10 cellular contexts compared by ENCODE assay signal in the genomic region with DNA sequence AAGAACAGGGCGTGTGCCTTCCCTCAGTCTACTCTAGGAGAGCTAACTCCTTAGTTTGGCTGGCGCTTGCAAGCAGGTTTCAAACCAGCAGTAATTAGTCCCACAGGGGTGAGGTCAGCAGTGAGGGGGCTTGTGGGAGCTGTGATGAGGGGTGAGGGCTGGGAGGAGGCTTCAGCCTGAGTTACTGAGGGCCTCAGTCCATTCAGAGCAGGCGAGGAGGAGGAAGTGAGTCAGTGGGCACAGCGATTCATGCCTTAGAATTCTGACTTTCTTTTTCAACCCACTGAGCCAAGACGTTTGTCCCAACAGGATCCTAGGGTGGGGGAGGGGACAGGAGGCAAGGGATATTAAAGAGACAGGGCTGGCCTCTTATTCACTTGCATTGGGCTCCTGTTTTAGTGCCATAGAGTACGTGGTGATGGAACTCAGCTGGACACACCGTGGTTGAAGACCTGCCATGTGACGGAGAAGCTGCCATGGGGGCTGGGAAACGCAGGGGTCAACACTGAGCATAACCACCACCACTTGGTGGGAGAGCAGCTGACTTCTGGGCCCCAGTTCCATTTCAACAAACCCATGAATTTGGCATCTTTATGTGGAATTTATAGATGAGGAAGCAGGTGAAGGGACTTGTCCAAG. TPM values are rescaled to one million over a fixed set of nuclear protein-coding genes. Genes with fewer than 3 reads are reported as not detected.
DNase-seq lines count a peak whose midpoint lies in the region; ATAC-seq and TF ChIP-seq lines count a peak whose summit lies in the region.
"Had no signal": no experiment of that assay in that cellular context is flagged by ENCODE, and none has a peak within 500 bp of the region (broad histone marks: within the 10 kb centered on the region; RNA-seq: fewer than 3 reads in every experiment).

No MANE protein-coding gene starts in this region.

- no peaks in the 10 kb centered on the region for H3K9me2 ChIP-seq in GM23338 (ENCODE audit: insufficient read depth)
- no peaks in the 10 kb centered on the region for H3K9me2 ChIP-seq in PC-3 (replicated peaks; ENCODE audit: low read length)

- H3K27me3 ChIP-seq in GM23338 (ENCODE audit: insufficient read depth) (no peaks in the 10 kb centered on the region), PC-3 (ENCODE audit: low read length) (no peaks in the 10 kb centered on the region), Caco-2 (replicated peaks; ENCODE audit: control insufficient read depth, insufficient read depth, low read length) (no peaks in the 10 kb centered on the region)
- H3K27me3 ChIP-seq: SJCRH30 had no signal

- H4K20me1 ChIP-seq in GM23338 (replicated peaks; ENCODE audit: insufficient read depth) (no peaks in the 10 kb centered on the region), PC-3 (ENCODE audit: low read length) (no peaks in the 10 kb centered on the region)

- peak overlapping the region; percentile 64 for H3K9ac ChIP-seq in PC-3 (ENCODE audit: low read length)

- H3K27me3 Mint-ChIP-seq in GM23338 (ENCODE audit: insufficient read depth, low read depth, poor library complexity) (peaks cover 18% of the 10 kb centered on the region), Caco-2 (ENCODE audit: insufficient read depth, unreplicated experiment) (no peaks in the 10 kb centered on the region)

- H3F3A ChIP-seq in GM23338 (replicated peaks; ENCODE audit: low read depth), result no peaks in the 10 kb centered on the region
- H3F3A ChIP-seq in PC-3 (ENCODE audit: low read length, unreplicated experiment), result peaks cover 21% of the 10 kb centered on the region

- H3K9me3 ChIP-seq in PC-3 (ENCODE audit: low read length) (no peaks in the 10 kb centered on the region), Caco-2 (no peaks in the 10 kb centered on the region)
- H3K9me3 ChIP-seq: SJCRH30 had no signal

- H3K9me3 Mint-ChIP-seq in GM23338 (no peaks in the 10 kb centered on the region), Caco-2 (ENCODE audit: unreplicated experiment) (no peaks in the 10 kb centered on the region)
- H3K9me3 Mint-ChIP-seq: activated T-helper 1 cell treated with anti-CD3 and anti-CD28 coated beads, Interleukin-12 subunit alpha, Interleukin-12 subunit beta, Interleukin-2, Interleukin-4 antibody, amounts not matched to agents 30 ng/mL and 10 ng/mL and 1 ng/mL, durations not matched to agents 14 hours and 24 hours and 36 hours had no signal

- POLR2A ChIA-PET in PC-3 (lab: Charles Lee; ENCODE audit: unreplicated experiment) (interaction anchor here (0.6 to 1.0 kb wide), 2 partner anchors 19 to 21 kb away, joined by 3 to 5 read pairs; no protein-coding TSS in a partner anchor), Caco-2 (lab: Charles Lee) (no interaction called here)

- H3K27ac ChIP-seq in GM23338 (ENCODE audit: low read depth) (no peak overlapping the region), PC-3 (ENCODE audit: low read length) (peak overlapping the region; percentile 89)
- H3K27ac ChIP-seq: SJCRH30 had no signal

- ATAC-seq in GM23338 (no peak), PC-3 (peak; percentile 31), HG02610 (IDR thresholded peaks at IDR 0.05; ENCODE audit: unreplicated experiment) (no peak)

- H2AFZ ChIP-seq in GM23338 (peak overlapping the region; percentile 47; the same call in 1 of the 2 replicates), PC-3 (ENCODE audit: low read length) (peak overlapping the region; percentile 32; the same call in 1 of the 2 replicates)

- H3K4me3 ChIP-seq in GM23338, result no peak overlapping the region
- H3K4me3 ChIP-seq in PC-3 (ENCODE audit: low read length), result no peak overlapping the region
- no peak overlapping the region for H3K4me3 ChIP-seq in epithelial cell of esophagus (ENCODE audit: low read length)
- H3K4me3 ChIP-seq in Caco-2 (ENCODE audit: low read depth, low read length), result no peak overlapping the region
- H3K4me3 ChIP-seq: SJCRH30 had no signal

- H3K4me3 Mint-ChIP-seq in GM23338 (no peak overlapping the region), Caco-2 (ENCODE audit: unreplicated experiment) (no peak overlapping the region)
- H3K4me3 Mint-ChIP-seq: activated T-helper 1 cell treated with anti-CD3 and anti-CD28 coated beads, Interleukin-12 subunit alpha, Interleukin-12 subunit beta, Interleukin-2, Interleukin-4 antibody, amounts not matched to agents 30 ng/mL and 10 ng/mL and 1 ng/mL, durations not matched to agents 14 hours and 24 hours and 36 hours had no signal

- no peak overlapping the region for H3K4me2 ChIP-seq in GM23338
- peak overlapping the region; percentile 65 for H3K4me2 ChIP-seq in PC-3 (ENCODE audit: low read length)

- no peaks in the 10 kb centered on the region; the same call in 2 of the 3 replicates for H3K36me3 Mint-ChIP-seq in GM23338 (ENCODE audit: low read depth)
- H3K36me3 Mint-ChIP-seq in Caco-2 (ENCODE audit: insufficient read depth, unreplicated experiment), result no peaks in the 10 kb centered on the region

- no peak overlapping the region for H3K27ac Mint-ChIP-seq in GM23338
- H3K27ac Mint-ChIP-seq in Caco-2 (ENCODE audit: unreplicated experiment), result no peak overlapping the region
- H3K27ac Mint-ChIP-seq: activated T-helper 1 cell treated with anti-CD3 and anti-CD28 coated beads, Interleukin-12 subunit alpha, Interleukin-12 subunit beta, Interleukin-2, Interleukin-4 antibody, amounts not matched to agents 30 ng/mL and 10 ng/mL and 1 ng/mL, durations not matched to agents 14 hours and 24 hours and 36 hours had no signal

- H3K36me3 ChIP-seq in GM23338 (ENCODE audit: insufficient read depth) (no peaks in the 10 kb centered on the region), PC-3 (ENCODE audit: low read depth, low read length) (no peaks in the 10 kb centered on the region), Caco-2 (ENCODE audit: control insufficient read depth, insufficient read depth, low read length) (no peaks in the 10 kb centered on the region)
- H3K36me3 ChIP-seq: SJCRH30 had no signal

- intact Hi-C loops in PC-3 (cut with micrococcal nuclease) (no loop called here), posterior vena cava (cut with DNase I) (no loop called here), Caco-2 (cut with micrococcal nuclease; ENCODE audit: unreplicated experiment) (no loop called here)

- TF ChIP-seq CTCF in GM23338 (conservative IDR thresholded peaks at IDR 0.05; ENCODE audit: low read depth in 2 of 2) (no peak), PC-3 (conservative IDR thresholded peaks at IDR 0.05; ENCODE audit: low read depth, low read length) (no peak), epithelial cell of esophagus (IDR thresholded peaks at IDR 0.05; ENCODE audit: insufficient read depth, low read depth, low read length, missing control alignments) (no peak), Caco-2 (IDR thresholded peaks at IDR 0.05; ENCODE audit: insufficient read depth in 1 of 2, low read depth in 1 of 2, low read length in 1 of 2, severe bottlenecking in 1 of 2, unreplicated experiment in 1 of 2) (no peak)

- H3K4me1 ChIP-seq in GM23338 (ENCODE audit: insufficient read depth) (peaks cover 18% of the 10 kb centered on the region; the same call in 1 of the 2 replicates), PC-3 (ENCODE audit: insufficient read depth, low read length) (peaks cover 90% of the 10 kb centered on the region), Caco-2 (peaks cover 14% of the 10 kb centered on the region)

- CTCF ChIA-PET in PC-3 (lab: Charles Lee), result no interaction called here
- CTCF ChIA-PET in Caco-2 (lab: Charles Lee), result no interaction called here

- H3K79me2 ChIP-seq in GM23338 (replicated peaks; ENCODE audit: insufficient read depth) (no peaks in the 10 kb centered on the region), PC-3 (ENCODE audit: low read length) (0 out of 2 replicates have a peak, but pooled peaks cover under 1% of the 10 kb centered on the region)

- H3K4me1 Mint-ChIP-seq in GM23338, result peaks cover 37% of the 10 kb centered on the region
- H3K4me1 Mint-ChIP-seq in Caco-2 (ENCODE audit: low read depth, unreplicated experiment), result peaks cover 15% of the 10 kb centered on the region

- BruUV-seq in PC-3 (replicated peaks; lab: Mats Ljungman, UMichigan), result no TSS peak
- no TSS peak for BruUV-seq in Caco-2 (replicated peaks; lab: Mats Ljungman, UMichigan)

- DNase-seq in GM23338 (ENCODE audit: low spot score) (no peak), PC-3 (peak; percentile 95), epithelial cell of esophagus (ENCODE audit: low read depth) (peak; percentile 91), posterior vena cava (ENCODE audit: low spot score) (peak; percentile 54), Caco-2 (no peak), COR-L47 (lab: John Stamatoyannopoulos, UW) (no peak)
- DNase-seq: glutamatergic neuron, SJCRH30 had no signal

TF ChIP-seq in GM23338, 12 proteins besides CTCF, POLR2A, EP300 and RAD21 (continues in another document):
- TF ChIP-seq CREB1 (CRISPR knock-in tag; IDR thresholded peaks at IDR 0.05; ENCODE audit: low read depth), result no peak
- TF ChIP-seq ZNF331 (CRISPR knock-in tag; IDR thresholded peaks at IDR 0.05; ENCODE audit: low read depth), result no peak
- TF ChIP-seq ZNF114 (CRISPR knock-in tag; IDR thresholded peaks at IDR 0.05), result no peak
- TF ChIP-seq POLR2AphosphoS5 (IDR thresholded peaks at IDR 0.05; ENCODE audit: low read depth), result no peak
- no peak for TF ChIP-seq JUNB (IDR thresholded peaks at IDR 0.05; ENCODE audit: unreplicated experiment)
- no peak for TF ChIP-seq NANOG (IDR thresholded peaks at IDR 0.05; ENCODE audit: borderline replicate concordance)
- TF ChIP-seq, protein P1, sequence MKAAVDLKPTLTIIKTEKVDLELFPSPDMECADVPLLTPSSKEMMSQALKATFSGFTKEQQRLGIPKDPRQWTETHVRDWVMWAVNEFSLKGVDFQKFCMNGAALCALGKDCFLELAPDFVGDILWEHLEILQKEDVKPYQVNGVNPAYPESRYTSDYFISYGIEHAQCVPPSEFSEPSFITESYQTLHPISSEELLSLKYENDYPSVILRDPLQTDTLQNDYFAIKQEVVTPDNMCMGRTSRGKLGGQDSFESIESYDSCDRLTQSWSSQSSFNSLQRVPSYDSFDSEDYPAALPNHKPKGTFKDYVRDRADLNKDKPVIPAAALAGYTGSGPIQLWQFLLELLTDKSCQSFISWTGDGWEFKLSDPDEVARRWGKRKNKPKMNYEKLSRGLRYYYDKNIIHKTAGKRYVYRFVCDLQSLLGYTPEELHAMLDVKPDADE (IDR thresholded peaks at IDR 0.05), result no peak

RNA-seq across cellular contexts. Expression of a gene that starts 8.3 kb away (rescaled TPM):
- total RNA-seq in GM23338 (2014; rRNA removed; shearing (Covaris generic)), result 23.2 and 28.3 TPM in 2 replicates
- polyA plus RNA-seq in GM23338 (2016; fragmentation: Nextera tagmentation; extraction: Ambion mirVana), result 9.6 and 11.0 TPM in 2 replicates
- total RNA-seq in PC-3 (2014; rRNA removed) (598 and 763 TPM in 2 replicates), posterior vena cava (10 to 100 TPM; 56.3 to 80.3 TPM), Caco-2 (2022) (10.4 and 14.7 TPM in 2 replicates)

RNA-seq across cellular contexts. Expression of a gene that starts 47.5 kb away (rescaled TPM):
- total RNA-seq in GM23338 (2014; rRNA removed; shearing (Covaris generic)), result 11.4 and 15.9 TPM in 2 replicates
- 12.0 and 13.2 TPM in 2 replicates for polyA plus RNA-seq in GM23338 (2016; fragmentation: Nextera tagmentation; extraction: Ambion mirVana)
- total RNA-seq in PC-3 (2014; rRNA removed), result 31.9 and 37.6 TPM in 2 replicates
- total RNA-seq in posterior vena cava, result 10 to 100 TPM; 26.0 to 27.7 TPM
- 10.5 and 15.2 TPM in 2 replicates for total RNA-seq in Caco-2 (2022)

RNA-seq across cellular contexts. Expression of a gene that starts 52.6 kb away (rescaled TPM):
- total RNA-seq in GM23338 (2014; rRNA removed; shearing (Covaris generic)), result 0.14 TPM in 1 of 2 replicates, not detected in the other
- polyA plus RNA-seq in GM23338 (2016; fragmentation: Nextera tagmentation; extraction: Ambion mirVana), result 0.19 and 0.27 TPM in 2 replicates
- total RNA-seq in PC-3 (2014; rRNA removed), result 0.18 and 0.23 TPM in 2 replicates
- under 1 TPM in 1 of 2 donors, not detected in 1; 0.23 TPM for total RNA-seq in posterior vena cava
- total RNA-seq in Caco-2 (2022), result 3.9 and 4.9 TPM in 2 replicates
- total RNA-seq: activated T-helper 1 cell treated with anti-CD3 and anti-CD28 coated beads, Interleukin-12 subunit alpha, Interleukin-12 subunit beta, Interleukin-2, Interleukin-4 antibody, amounts not matched to agents 30 ng/mL and 10 ng/mL and 1 ng/mL, durations not matched to agents 14 hours and 24 hours and 36 hours; SJCRH30 had no signal

Comparison
In these comparisons a context has a peak if more than half of its experiments do, and no peak if none do; other contexts are left out.
1. DNase-seq: peak in PC-3 (single experiment), epithelial cell of esophagus (single experiment) and posterior vena cava (single experiment); none in GM23338 (single experiment), Caco-2 (0 of 2) and COR-L47 (single experiment).